ENCODE assay signal across 1 cellular context in the genomic region with DNA sequence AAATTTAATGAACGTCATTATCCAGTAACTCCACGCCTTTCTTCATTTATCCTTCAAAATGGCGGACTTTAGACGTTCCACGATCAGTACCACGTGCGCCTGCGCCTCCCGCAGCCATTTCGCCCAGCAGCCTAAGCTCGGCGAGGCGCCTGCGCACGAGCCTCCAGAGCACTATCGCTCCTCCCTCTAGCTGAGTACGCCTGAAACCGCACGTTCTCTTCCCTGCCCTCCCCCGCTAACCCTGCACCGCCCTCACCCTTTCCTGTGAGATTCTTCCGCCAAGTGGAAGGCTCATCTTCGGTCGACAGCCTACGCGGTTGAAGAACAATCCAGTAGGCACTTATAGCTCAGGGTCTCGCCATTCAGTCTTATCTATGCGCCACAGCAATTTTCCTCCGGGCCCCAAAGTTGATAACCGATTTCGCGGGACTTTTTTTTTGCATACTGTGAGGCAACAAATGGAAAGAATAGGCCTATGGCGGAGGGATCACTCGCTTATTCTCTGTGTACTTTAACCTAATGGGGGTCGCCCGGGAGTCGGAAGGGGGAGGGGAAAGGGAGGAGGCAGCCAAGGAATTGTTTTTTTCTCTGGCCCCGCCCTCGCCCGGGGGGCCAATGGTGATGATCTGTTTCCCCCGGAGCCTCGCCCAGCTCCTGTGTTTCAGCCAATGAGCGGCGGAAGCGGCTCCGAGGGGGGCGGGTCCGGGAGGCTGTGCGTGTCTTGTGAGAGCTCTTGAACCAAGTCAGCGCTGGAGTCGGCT.
TF ChIP-seq lines count a peak whose summit lies in the region.

A gene with protein sequence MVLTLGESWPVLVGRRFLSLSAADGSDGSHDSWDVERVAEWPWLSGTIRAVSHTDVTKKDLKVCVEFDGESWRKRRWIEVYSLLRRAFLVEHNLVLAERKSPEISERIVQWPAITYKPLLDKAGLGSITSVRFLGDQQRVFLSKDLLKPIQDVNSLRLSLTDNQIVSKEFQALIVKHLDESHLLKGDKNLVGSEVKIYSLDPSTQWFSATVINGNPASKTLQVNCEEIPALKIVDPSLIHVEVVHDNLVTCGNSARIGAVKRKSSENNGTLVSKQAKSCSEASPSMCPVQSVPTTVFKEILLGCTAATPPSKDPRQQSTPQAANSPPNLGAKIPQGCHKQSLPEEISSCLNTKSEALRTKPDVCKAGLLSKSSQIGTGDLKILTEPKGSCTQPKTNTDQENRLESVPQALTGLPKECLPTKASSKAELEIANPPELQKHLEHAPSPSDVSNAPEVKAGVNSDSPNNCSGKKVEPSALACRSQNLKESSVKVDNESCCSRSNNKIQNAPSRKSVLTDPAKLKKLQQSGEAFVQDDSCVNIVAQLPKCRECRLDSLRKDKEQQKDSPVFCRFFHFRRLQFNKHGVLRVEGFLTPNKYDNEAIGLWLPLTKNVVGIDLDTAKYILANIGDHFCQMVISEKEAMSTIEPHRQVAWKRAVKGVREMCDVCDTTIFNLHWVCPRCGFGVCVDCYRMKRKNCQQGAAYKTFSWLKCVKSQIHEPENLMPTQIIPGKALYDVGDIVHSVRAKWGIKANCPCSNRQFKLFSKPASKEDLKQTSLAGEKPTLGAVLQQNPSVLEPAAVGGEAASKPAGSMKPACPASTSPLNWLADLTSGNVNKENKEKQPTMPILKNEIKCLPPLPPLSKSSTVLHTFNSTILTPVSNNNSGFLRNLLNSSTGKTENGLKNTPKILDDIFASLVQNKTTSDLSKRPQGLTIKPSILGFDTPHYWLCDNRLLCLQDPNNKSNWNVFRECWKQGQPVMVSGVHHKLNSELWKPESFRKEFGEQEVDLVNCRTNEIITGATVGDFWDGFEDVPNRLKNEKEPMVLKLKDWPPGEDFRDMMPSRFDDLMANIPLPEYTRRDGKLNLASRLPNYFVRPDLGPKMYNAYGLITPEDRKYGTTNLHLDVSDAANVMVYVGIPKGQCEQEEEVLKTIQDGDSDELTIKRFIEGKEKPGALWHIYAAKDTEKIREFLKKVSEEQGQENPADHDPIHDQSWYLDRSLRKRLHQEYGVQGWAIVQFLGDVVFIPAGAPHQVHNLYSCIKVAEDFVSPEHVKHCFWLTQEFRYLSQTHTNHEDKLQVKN (N-terminal part only) (plus strand): TSS at position 741 of the 761 bp plus-strand sequence. CDS start 677 bp downstream, outside the sequence.

TF ChIP-seq in K562, 482 proteins besides CTCF, POLR2A, EP300 and RAD21 (continued from another document and continues in another):
- TF ChIP-seq NR3C1 (CRISPR knock-in tag; IDR thresholded peaks at IDR 0.05) (no peak), ZFP36 (IDR thresholded peaks at IDR 0.05; ENCODE audit: low read depth, low read length, partially characterized antibody) (peak; percentile 18), BHLHE40 (IDR thresholded peaks at IDR 0.05; ENCODE audit: low read length) (peak; percentile 91), EZH2 (IDR thresholded peaks at IDR 0.05; ENCODE audit: borderline replicate concordance, low read depth, low read length) (no peak), SPI1 (IDR thresholded peaks at IDR 0.05; ENCODE audit: borderline replicate concordance, low read depth, low read length) (no peak), SRF (CRISPR knock-in tag; IDR thresholded peaks at IDR 0.05) (peak; percentile 58 to 66; a peak in 2 of 4 replicates), RFX5 (IDR thresholded peaks at IDR 0.05; ENCODE audit: low read depth, low read length) (no peak), CBFB (CRISPR knock-in tag; IDR thresholded peaks at IDR 0.05) (peak; percentile 95), ZNF311 (CRISPR knock-in tag; IDR thresholded peaks at IDR 0.05) (no peak), PML (IDR thresholded peaks at IDR 0.05; ENCODE audit: low read length) (peak; percentile 35), TCF7 (IDR thresholded peaks at IDR 0.05; ENCODE audit: borderline replicate concordance) (no peak), RCOR1 (IDR thresholded peaks at IDR 0.05; ENCODE audit: borderline replicate concordance in 1 of 2, low read depth in 2 of 2, low read length in 2 of 2) (peak in 1 of 2 experiments; percentile 15; a peak in 3 of 4 replicates), ETS2 (tag; IDR thresholded peaks at IDR 0.05; ENCODE audit: borderline replicate concordance, poor library complexity, severe bottlenecking) (no peak), BCLAF1 (IDR thresholded peaks at IDR 0.05; ENCODE audit: borderline replicate concordance in 1 of 2, control insufficient read depth in 1 of 2, low read depth in 2 of 2, low read length in 1 of 2) (0 out of 4 replicates have a peak, but pooled peaks of 1 of the 2 experiments have one; percentile 4), ZNF316 (IDR thresholded peaks at IDR 0.05) (no peak), PHF21A (IDR thresholded peaks at IDR 0.05; ENCODE audit: borderline replicate concordance, low read depth) (peak; percentile 89; the same call in 1 of the 2 replicates), HLTF (IDR thresholded peaks at IDR 0.05) (peak; percentile 97), ARID1B (IDR thresholded peaks at IDR 0.05) (peak; percentile 86), ZNF41 (CRISPR knock-in tag; conservative IDR thresholded peaks at IDR 0.05) (no peak), ZNF551 (CRISPR knock-in tag; IDR thresholded peaks at IDR 0.05) (no peak), PHTF2 (CRISPR knock-in tag; IDR thresholded peaks at IDR 0.05) (no peak), POLR2AphosphoS2 (IDR thresholded peaks at IDR 0.05; ENCODE audit: low read length) (no peak), DIDO1 (tag; IDR thresholded peaks at IDR 0.05; ENCODE audit: low read depth) (no peak), FOXK1 (CRISPR knock-in tag; IDR thresholded peaks at IDR 0.05; ENCODE audit: borderline replicate concordance) (0 out of 2 replicates have a peak, but pooled peaks have one; percentile 67), HDAC2 (IDR thresholded peaks at IDR 0.05) (peak; percentile 99), ZNF707 (CRISPR knock-in tag; conservative IDR thresholded peaks at IDR 0.05) (0 out of 2 replicates have a peak, but pooled peaks have one; percentile 57), KAT7 (CRISPR knock-in tag; IDR thresholded peaks at IDR 0.05; ENCODE audit: borderline replicate concordance) (no peak; the same call in 1 of the 2 replicates), PURB (CRISPR knock-in tag; IDR thresholded peaks at IDR 0.05; ENCODE audit: low read depth) (no peak), L3MBTL2 (IDR thresholded peaks at IDR 0.05) (peak; percentile 100), ERF (CRISPR knock-in tag; IDR thresholded peaks at IDR 0.05) (0 out of 2 replicates have a peak, but pooled peaks have one; percentile 59), RBM14 (IDR thresholded peaks at IDR 0.05; ENCODE audit: borderline replicate concordance, insufficient read depth, low read depth, low read length) (no peak), NR4A1 (CRISPR knock-in tag; IDR thresholded peaks at IDR 0.05) (peak; percentile 63), NR4A1 (tag; IDR thresholded peaks at IDR 0.05) (peak; percentile 86), SMARCE1 (IDR thresholded peaks at IDR 0.05) (peak; percentile 84), MEIS2 (IDR thresholded peaks at IDR 0.05; ENCODE audit: partially characterized antibody) (peak; percentile 95), ZNF717 (CRISPR knock-in tag; IDR thresholded peaks at IDR 0.05) (no peak), SMARCA4 (IDR thresholded peaks at IDR 0.05) (peak; percentile 83; the same call in 1 of the 2 replicates), RBM15 (IDR thresholded peaks at IDR 0.05; ENCODE audit: insufficient read depth, low read length) (no peak), ZNF766 (CRISPR knock-in tag; conservative IDR thresholded peaks at IDR 0.05) (peak; percentile 86), TEAD4 (IDR thresholded peaks at IDR 0.05; ENCODE audit: low read length) (peak; percentile 76), TEAD4 (CRISPR knock-in tag; IDR thresholded peaks at IDR 0.05; ENCODE audit: borderline replicate concordance) (no peak; the same call in 1 of the 2 replicates), BRCA1 (IDR thresholded peaks at IDR 0.05) (no peak), BRCA1 (CRISPR knock-in tag; IDR thresholded peaks at IDR 0.05) (no peak), E2F1 (CRISPR knock-in tag; IDR thresholded peaks at IDR 0.05) (peak; percentile 93)
- TF ChIP-seq, protein P1, sequence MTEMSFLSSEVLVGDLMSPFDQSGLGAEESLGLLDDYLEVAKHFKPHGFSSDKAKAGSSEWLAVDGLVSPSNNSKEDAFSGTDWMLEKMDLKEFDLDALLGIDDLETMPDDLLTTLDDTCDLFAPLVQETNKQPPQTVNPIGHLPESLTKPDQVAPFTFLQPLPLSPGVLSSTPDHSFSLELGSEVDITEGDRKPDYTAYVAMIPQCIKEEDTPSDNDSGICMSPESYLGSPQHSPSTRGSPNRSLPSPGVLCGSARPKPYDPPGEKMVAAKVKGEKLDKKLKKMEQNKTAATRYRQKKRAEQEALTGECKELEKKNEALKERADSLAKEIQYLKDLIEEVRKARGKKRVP (CRISPR knock-in tag; IDR thresholded peaks at IDR 0.05) = peak; percentile 92
- TF ChIP-seq, protein P2, sequence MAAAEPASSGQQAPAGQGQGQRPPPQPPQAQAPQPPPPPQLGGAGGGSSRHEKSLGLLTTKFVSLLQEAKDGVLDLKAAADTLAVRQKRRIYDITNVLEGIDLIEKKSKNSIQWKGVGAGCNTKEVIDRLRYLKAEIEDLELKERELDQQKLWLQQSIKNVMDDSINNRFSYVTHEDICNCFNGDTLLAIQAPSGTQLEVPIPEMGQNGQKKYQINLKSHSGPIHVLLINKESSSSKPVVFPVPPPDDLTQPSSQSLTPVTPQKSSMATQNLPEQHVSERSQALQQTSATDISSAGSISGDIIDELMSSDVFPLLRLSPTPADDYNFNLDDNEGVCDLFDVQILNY (CRISPR knock-in tag; IDR thresholded peaks at IDR 0.05) = 0 out of 2 replicates have a peak, but pooled peaks have one; percentile 85
- TF ChIP-seq, protein P3, sequence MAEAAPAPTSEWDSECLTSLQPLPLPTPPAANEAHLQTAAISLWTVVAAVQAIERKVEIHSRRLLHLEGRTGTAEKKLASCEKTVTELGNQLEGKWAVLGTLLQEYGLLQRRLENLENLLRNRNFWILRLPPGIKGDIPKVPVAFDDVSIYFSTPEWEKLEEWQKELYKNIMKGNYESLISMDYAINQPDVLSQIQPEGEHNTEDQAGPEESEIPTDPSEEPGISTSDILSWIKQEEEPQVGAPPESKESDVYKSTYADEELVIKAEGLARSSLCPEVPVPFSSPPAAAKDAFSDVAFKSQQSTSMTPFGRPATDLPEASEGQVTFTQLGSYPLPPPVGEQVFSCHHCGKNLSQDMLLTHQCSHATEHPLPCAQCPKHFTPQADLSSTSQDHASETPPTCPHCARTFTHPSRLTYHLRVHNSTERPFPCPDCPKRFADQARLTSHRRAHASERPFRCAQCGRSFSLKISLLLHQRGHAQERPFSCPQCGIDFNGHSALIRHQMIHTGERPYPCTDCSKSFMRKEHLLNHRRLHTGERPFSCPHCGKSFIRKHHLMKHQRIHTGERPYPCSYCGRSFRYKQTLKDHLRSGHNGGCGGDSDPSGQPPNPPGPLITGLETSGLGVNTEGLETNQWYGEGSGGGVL (CRISPR knock-in tag; IDR thresholded peaks at IDR 0.05) = no peak
- TF ChIP-seq, protein P4, sequence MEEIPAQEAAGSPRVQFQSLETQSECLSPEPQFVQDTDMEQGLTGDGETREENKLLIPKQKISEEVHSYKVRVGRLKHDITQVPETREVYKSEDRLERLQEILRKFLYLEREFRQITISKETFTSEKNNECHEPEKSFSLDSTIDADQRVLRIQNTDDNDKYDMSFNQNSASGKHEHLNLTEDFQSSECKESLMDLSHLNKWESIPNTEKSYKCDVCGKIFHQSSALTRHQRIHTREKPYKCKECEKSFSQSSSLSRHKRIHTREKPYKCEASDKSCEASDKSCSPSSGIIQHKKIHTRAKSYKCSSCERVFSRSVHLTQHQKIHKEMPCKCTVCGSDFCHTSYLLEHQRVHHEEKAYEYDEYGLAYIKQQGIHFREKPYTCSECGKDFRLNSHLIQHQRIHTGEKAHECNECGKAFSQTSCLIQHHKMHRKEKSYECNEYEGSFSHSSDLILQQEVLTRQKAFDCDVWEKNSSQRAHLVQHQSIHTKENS (CRISPR knock-in tag; IDR thresholded peaks at IDR 0.05) = no peak
- TF ChIP-seq, protein P5, sequence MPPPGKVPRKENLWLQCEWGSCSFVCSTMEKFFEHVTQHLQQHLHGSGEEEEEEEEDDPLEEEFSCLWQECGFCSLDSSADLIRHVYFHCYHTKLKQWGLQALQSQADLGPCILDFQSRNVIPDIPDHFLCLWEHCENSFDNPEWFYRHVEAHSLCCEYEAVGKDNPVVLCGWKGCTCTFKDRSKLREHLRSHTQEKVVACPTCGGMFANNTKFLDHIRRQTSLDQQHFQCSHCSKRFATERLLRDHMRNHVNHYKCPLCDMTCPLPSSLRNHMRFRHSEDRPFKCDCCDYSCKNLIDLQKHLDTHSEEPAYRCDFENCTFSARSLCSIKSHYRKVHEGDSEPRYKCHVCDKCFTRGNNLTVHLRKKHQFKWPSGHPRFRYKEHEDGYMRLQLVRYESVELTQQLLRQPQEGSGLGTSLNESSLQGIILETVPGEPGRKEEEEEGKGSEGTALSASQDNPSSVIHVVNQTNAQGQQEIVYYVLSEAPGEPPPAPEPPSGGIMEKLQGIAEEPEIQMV (tag; conservative IDR thresholded peaks at IDR 0.05; ENCODE audit: low read depth) = 0 out of 2 replicates have a peak, but pooled peaks have one; percentile 2
